24 cellular contexts compared by ENCODE assay signal in genomic region chr12:125540580-125541204, GRCh38.
"Had no signal": no experiment of that assay in that cellular context is flagged by ENCODE, and none has a peak within 500 bp of the region (broad histone marks: within the 10 kb centered on the region; RNA-seq: fewer than 3 reads in every experiment).

No MANE protein-coding gene starts in this region.

- H3K4me1 ChIP-seq: esophagus muscularis mucosa, gastrocnemius medialis, left ventricle myocardium inferior, parathyroid adenoma, prostate gland, spleen, testis had no signal

- H3K27me3 ChIP-seq: gastrocnemius medialis, spleen, testis, tibial nerve had no signal

- H3K27ac ChIP-seq: epithelial cell of prostate, esophagus muscularis mucosa, gastrocnemius medialis, left ventricle myocardium inferior, parathyroid adenoma, prostate gland, spleen, testis, tibial nerve had no signal

- H2AFZ ChIP-seq: parathyroid adenoma had no signal

- H3K79me2 ChIP-seq: parathyroid adenoma had no signal

- H3K9ac ChIP-seq: parathyroid adenoma had no signal

- H3K36me3 ChIP-seq: esophagus muscularis mucosa, gastrocnemius medialis, left ventricle myocardium inferior, prostate gland, spleen, tibial nerve had no signal

- ATAC-seq: effector memory CD8-positive, alpha-beta T cell; gastrocnemius medialis; natural killer cell treated with Interleukin-12 subunit alpha and Interleukin-12 subunit beta and Interleukin-15 and Interleukin-18, amount 100 ng/mL, for 72 hours; sciatic nerve; stimulated activated naive B cell treated with anti-CD40 and anti-IgM and Interleukin-4, amounts not matched to agents 10 μg/mL and 1 μg/mL and 100 μg/mL, for 72 hours; stimulated activated naive CD8-positive, alpha-beta T cell treated with anti-CD3 and anti-CD28 coated beads, Interleukin-15, amount 100 ng/mL, for 72 hours had no signal

- DNase-seq: effector memory CD8-positive, alpha-beta T cell; gastrocnemius medialis; immature natural killer cell; kidney; left cardiac atrium; left ventricle myocardium inferior; mesenchymal stem cell; midbrain; retina; spleen; stimulated activated CD4-positive, alpha-beta T cell treated with anti-CD3 and anti-CD28 coated beads, Interleukin-15, amount 100 ng/mL, for 24 hours; stimulated activated CD4-positive, alpha-beta T cell treated with anti-CD3 and anti-CD28 coated beads, Interleukin-1b, Interleukin-23, amount 100 ng/mL, for 48 hours; stimulated activated CD4-positive, alpha-beta T cell treated with anti-CD3 and anti-CD28 coated beads, Interleukin-4, amount 100 ng/mL, for 4 hours; stimulated activated naive B cell treated with anti-CD40 and anti-IgM and Interleukin-4, amounts not matched to agents 10 μg/mL and 1 μg/mL and 100 μg/mL, for 72 hours; stimulated activated naive CD8-positive, alpha-beta T cell treated with anti-CD3 and anti-CD28 coated beads, Interleukin-15, amount 100 ng/mL, for 72 hours; testis had no signal

- H3K9me3 ChIP-seq: esophagus muscularis mucosa, gastrocnemius medialis, left ventricle myocardium inferior, prostate gland, testis had no signal

- H3K4me3 ChIP-seq: esophagus muscularis mucosa, gastrocnemius medialis, left ventricle myocardium inferior, lung, prostate gland, spleen, testis, tibial nerve had no signal
